8 cellular contexts compared by ENCODE assay signal in the genomic region with DNA sequence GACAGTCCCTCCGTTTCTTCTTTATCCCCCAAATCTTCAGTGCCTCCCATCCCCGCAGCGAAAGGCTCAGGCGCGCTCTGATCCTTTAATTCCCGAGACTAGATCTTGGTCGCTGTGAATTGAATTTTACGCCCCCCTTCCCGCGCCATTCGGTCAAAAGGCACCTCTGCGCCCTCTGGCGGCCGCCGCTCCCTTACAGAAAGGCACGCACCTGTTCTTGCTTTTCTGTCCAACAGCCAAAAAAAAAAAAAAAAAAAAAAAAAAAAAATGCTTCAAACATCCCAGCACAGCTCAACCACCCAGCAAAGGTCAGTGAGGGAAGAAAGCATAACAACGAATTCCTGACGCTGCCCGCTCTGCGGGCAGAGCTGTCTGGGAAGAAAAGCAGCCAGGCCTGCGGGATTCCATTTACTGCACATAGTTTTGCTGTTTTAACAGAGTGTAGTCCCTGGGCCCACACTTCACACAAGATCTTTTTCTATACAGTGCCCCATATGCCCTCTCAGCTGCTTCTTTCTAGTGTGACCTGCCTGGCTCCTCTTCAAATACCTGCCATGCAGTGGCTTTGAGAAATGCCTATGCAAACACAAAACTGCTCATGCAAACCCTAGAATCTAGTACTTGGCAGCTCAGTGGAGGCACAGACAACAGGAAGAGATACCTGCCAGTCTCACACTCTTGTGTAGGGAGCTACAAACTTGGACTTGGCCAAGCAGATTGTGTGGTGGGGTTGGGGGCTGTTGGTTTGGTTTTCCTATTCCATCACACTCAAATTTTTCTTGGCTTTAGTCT. TPM values are rescaled to one million over a fixed set of nuclear protein-coding genes. Genes with fewer than 3 reads are reported as not detected.
DNase-seq lines count a peak whose midpoint lies in the region; ATAC-seq and TF ChIP-seq lines count a peak whose summit lies in the region.

No MANE protein-coding gene starts in this region.

- peak; percentile 37 for ATAC-seq in omental fat pad (ENCODE audit: low FRiP score)
- no peak for ATAC-seq in thoracic aorta (ENCODE audit: insufficient number of reproducible peaks, low FRiP score, low read depth)

- H3K9me3 ChIP-seq in SJCRH30 (replicated peaks) (no peaks in the 10 kb centered on the region), thoracic aorta (no peaks in the 10 kb centered on the region)

- peaks cover 3% of the 10 kb centered on the region; the same call in 1 of the 2 replicates for H3K4me1 ChIP-seq in SJCRH30
- H3K4me1 ChIP-seq in thoracic aorta (ENCODE audit: control insufficient read depth in 1 of 2, low read depth in 2 of 2) = peaks cover 7 to 45% of the 10 kb centered on the region in 2 donors

- no peak overlapping the region for H3K27ac ChIP-seq in SJCRH30
- peak overlapping the region; percentile 61 to 83 for H3K27ac ChIP-seq in thoracic aorta

- DNase-seq in NCI-H1436 (lab: John Stamatoyannopoulos, UW) (peak; percentile 71), NCI-H1436 treated with DMSO at 0.1 percent for 48 hours (lab: John Stamatoyannopoulos, UW) (no peak), LNCaP clone FGC (ENCODE audit: low read depth) (peak; percentile 64), SJCRH30 (peak; percentile 73 to 77), activated gamma-delta T cell treated with Interleukin-2 at 50 U/mL for 16 hours (peak; percentile 87), germinal center (ENCODE audit: low spot score) (peak; percentile 56), omental fat pad (ENCODE audit: low spot score) (peak; percentile 89), thoracic aorta (ENCODE audit: low spot score) (no peak)

- peak overlapping the region; percentile 57 for H3K4me3 ChIP-seq in LNCaP clone FGC (ENCODE audit: low read depth, low read length)
- H3K4me3 ChIP-seq in SJCRH30 = peak overlapping the region; percentile 32
- peak overlapping the region; percentile 70 for H3K4me3 ChIP-seq in thoracic aorta

- H3K27me3 ChIP-seq in SJCRH30 (no peaks in the 10 kb centered on the region), thoracic aorta (replicated peaks; ENCODE audit: insufficient read depth) (no peaks in the 10 kb centered on the region)

- H3K36me3 ChIP-seq in SJCRH30 (peaks cover 6% of the 10 kb centered on the region), thoracic aorta (no peaks in the 10 kb centered on the region)

- TF ChIP-seq CTCF in LNCaP clone FGC (IDR thresholded peaks at IDR 0.05; ENCODE audit: control insufficient read depth, extremely low read depth, insufficient read depth) (peak; percentile 78), omental fat pad (IDR thresholded peaks at IDR 0.05) (peak in 1 of 3 donors; percentile 44), thoracic aorta (IDR thresholded peaks at IDR 0.05) (peak; percentile 69)

RNA-seq across cellular contexts. Expression of gene ESAM, which starts 1.3 kb away (rescaled TPM):
- total RNA-seq in SJCRH30 (2014; rRNA removed; shearing (Covaris generic)) = 0.16 TPM in 1 of 2 replicates, not detected in the other
- total RNA-seq in omental fat pad (100 to 1,000 TPM in 1 of 4 donors, 10 to 100 TPM in 3; 23.0 to 116 (median 62.6) TPM), thoracic aorta (100 to 1,000 TPM in 1 of 2 donors, 10 to 100 TPM in 1; 54.2 to 116 TPM)

RNA-seq across cellular contexts. Expression of gene VSIG2, which starts 11.3 kb away (rescaled TPM):
- not detected in 2 replicates for total RNA-seq in SJCRH30 (2014; rRNA removed; shearing (Covaris generic))
- total RNA-seq in omental fat pad = 10 to 100 TPM in 1 of 4 donors, 1 to 10 TPM in 3; 1.4 to 14.1 (median 3.9) TPM
- total RNA-seq in thoracic aorta = 1 to 10 TPM; 1.2 to 2.7 TPM

RNA-seq across cellular contexts. Expression of gene NRGN, which starts 23.6 kb away (rescaled TPM):
- total RNA-seq in SJCRH30 (2014; rRNA removed; shearing (Covaris generic)) = 4.5 and 4.6 TPM in 2 replicates
- 1 to 10 TPM; 1.0 to 3.2 (median 2.0) TPM for total RNA-seq in omental fat pad
- 10 to 100 TPM in 1 of 2 donors, 1 to 10 TPM in 1; 7.3 to 17.5 TPM for total RNA-seq in thoracic aorta

RNA-seq across cellular contexts. Expression of gene MSANTD2, which starts 36.9 kb away (rescaled TPM):
- total RNA-seq in SJCRH30 (2014; rRNA removed; shearing (Covaris generic)) = 9.2 and 12.6 TPM in 2 replicates
- 10 to 100 TPM; 12.9 to 27.1 (median 16.2) TPM for total RNA-seq in omental fat pad
- 10 to 100 TPM; 16.4 to 29.4 TPM for total RNA-seq in thoracic aorta

Comparison
In these comparisons a context has a peak if more than half of its experiments do, and no peak if none do; other contexts are left out.
1. DNase-seq: peak in NCI-H1436 (single experiment), LNCaP clone FGC (single experiment), SJCRH30 (2 of 2), activated gamma-delta T cell treated with Interleukin-2 at 50 U/mL for 16 hours (single experiment), germinal center (single experiment) and omental fat pad (single experiment); none in NCI-H1436 treated with DMSO at 0.1 percent for 48 hours (single experiment) and thoracic aorta (single experiment).
2. RNA of gene ESAM, which starts 1.3 kb away (total RNA-seq): 54.2 to 116 TPM in thoracic aorta and 23.0 to 116 TPM in omental fat pad; 0.16 TPM in SJCRH30; every median in the first group is over 10 times any median in the second.
3. Peak in every context shown above with its lines, with median percentiles within 50 percentile points of each other: H3K4me3 ChIP-seq.